ENCODE assay signal across 15 cellular contexts in the genomic region with DNA sequence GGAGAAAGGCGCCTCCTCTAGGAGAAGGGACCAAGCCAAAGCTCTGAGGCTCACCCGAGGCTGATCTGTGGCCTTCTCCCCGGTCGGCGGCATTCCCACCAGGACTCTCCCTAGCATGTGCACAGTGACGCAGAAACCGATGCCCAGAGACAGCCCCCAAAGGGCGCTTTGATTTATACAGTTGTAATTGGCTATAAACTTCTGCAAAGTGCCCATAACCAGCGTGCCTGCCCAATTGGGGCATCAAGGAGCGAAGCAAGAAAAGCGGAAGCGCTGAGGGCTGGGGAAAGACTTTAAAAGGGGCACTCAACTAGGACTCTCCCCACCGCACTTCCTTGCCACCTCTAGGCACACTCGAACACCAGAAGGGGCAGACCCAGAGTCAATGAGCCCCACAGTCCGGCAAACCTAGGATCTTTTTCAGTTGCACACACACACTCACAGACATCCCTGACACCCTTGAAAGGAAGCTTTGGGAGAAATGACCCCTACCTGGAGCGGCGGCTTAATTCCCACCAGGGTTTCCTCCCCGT. TPM values are rescaled to one million over a fixed set of nuclear protein-coding genes. Genes with fewer than 3 reads are reported as not detected.
DNase-seq lines count a peak whose midpoint lies in the region; ATAC-seq and TF ChIP-seq lines count a peak whose summit lies in the region.
"Had no signal": no experiment of that assay in that cellular context is flagged by ENCODE, and none has a peak within 500 bp of the region (broad histone marks: within the 10 kb centered on the region; RNA-seq: fewer than 3 reads in every experiment).

No MANE protein-coding gene starts in this region.

- H3K4me2 ChIP-seq in MM.1S (ENCODE audit: low read depth, low read length), result no peak overlapping the region

- H3K9me3 ChIP-seq in Peyer's patch (no peaks in the 10 kb centered on the region), stomach (no peaks in the 10 kb centered on the region), MM.1S (replicated peaks; ENCODE audit: insufficient read depth, low read length) (no peaks in the 10 kb centered on the region)
- H3K9me3 ChIP-seq: tibial artery had no signal

- H3K36me3 Mint-ChIP-seq in activated T-cell treated with anti-CD3 and anti-CD28 coated beads, Interleukin-2, amount 50 U/mL, for 24 hours (ENCODE audit: low read depth), result no peaks in the 10 kb centered on the region

- no peak overlapping the region for H2AFZ ChIP-seq in MM.1S (ENCODE audit: low read length)

- TF ChIP-seq EP300 in stomach (IDR thresholded peaks at IDR 0.05), result no peak

- H3K4me1 ChIP-seq in Peyer's patch (peaks cover 0 to 33% (median 5%) of the 10 kb centered on the region in 4 donors), stomach (peaks cover 23 to 52% (median 44%) of the 10 kb centered on the region in 4 donors), MM.1S (ENCODE audit: low read length) (no peaks in the 10 kb centered on the region)

- no peaks in the 10 kb centered on the region for H3F3A ChIP-seq in MM.1S (ENCODE audit: insufficient read depth, low read length)

- H3K27me3 Mint-ChIP-seq in activated T-cell treated with anti-CD3 and anti-CD28 coated beads, Interleukin-2, amount 50 U/mL, for 24 hours, result peaks cover 93% of the 10 kb centered on the region

- TF ChIP-seq POLR2A in Peyer's patch (IDR thresholded peaks at IDR 0.05), result no peak
- TF ChIP-seq POLR2A in stomach (IDR thresholded peaks at IDR 0.05), result no peak

- ATAC-seq in left colon, result peak; percentile 5
- ATAC-seq: sciatic nerve had no signal

- no peak overlapping the region for H3K4me3 Mint-ChIP-seq in activated T-cell treated with anti-CD3 and anti-CD28 coated beads, Interleukin-2, amount 50 U/mL, for 24 hours

- H3K27me3 ChIP-seq in Peyer's patch (peaks cover 0 to 9% of the 10 kb centered on the region in 2 donors), stomach (peaks cover 40 to 100% (median 88%) of the 10 kb centered on the region in 3 donors), MM.1S (replicated peaks; ENCODE audit: insufficient read depth, low read length) (peaks cover 18% of the 10 kb centered on the region)

- H3K27ac Mint-ChIP-seq in activated T-cell treated with anti-CD3 and anti-CD28 coated beads, Interleukin-2, amount 50 U/mL, for 24 hours, result peak overlapping the region; percentile 50

- H3K9me2 ChIP-seq in MM.1S (replicated peaks; ENCODE audit: insufficient read depth, low read length), result no peaks in the 10 kb centered on the region

- peaks cover 0 to 4% (median 0%) of the 10 kb centered on the region in 3 donors for H3K36me3 ChIP-seq in Peyer's patch
- H3K36me3 ChIP-seq in stomach, result no peaks in the 10 kb centered on the region
- H3K36me3 ChIP-seq in MM.1S (replicated peaks; ENCODE audit: insufficient read depth, low read length), result no peaks in the 10 kb centered on the region
- H3K36me3 ChIP-seq: tibial artery had no signal

- no peaks in the 10 kb centered on the region for H3K79me2 ChIP-seq in MM.1S (ENCODE audit: low read length)

- H3K9me3 Mint-ChIP-seq in activated T-cell treated with anti-CD3 and anti-CD28 coated beads, Interleukin-2, amount 50 U/mL, for 24 hours, result no peaks in the 10 kb centered on the region

- H3K4me1 Mint-ChIP-seq in activated T-cell treated with anti-CD3 and anti-CD28 coated beads, Interleukin-2, amount 50 U/mL, for 24 hours (ENCODE audit: low read depth), result peaks cover 26% of the 10 kb centered on the region

- no peaks in the 10 kb centered on the region for H4K20me1 ChIP-seq in MM.1S (ENCODE audit: insufficient read depth, low read length)

- TF ChIP-seq CTCF in Peyer's patch (IDR thresholded peaks at IDR 0.05) (no peak), stomach (IDR thresholded peaks at IDR 0.05) (no peak), MM.1S (IDR thresholded peaks at IDR 0.05; ENCODE audit: low read length) (no peak)

- DNase-seq in activated T-cell treated with anti-CD3 and anti-CD28 coated beads, Interleukin-2, amount 50 U/mL, for 24 hours, result no peak
- no peak for DNase-seq in activated T-cell treated with anti-CD3 and anti-CD28 coated beads for 4 hours
- no peak for DNase-seq in Peyer's patch
- peak in 1 of 2 donors; percentile 42 for DNase-seq in left colon
- peak; percentile 23 for DNase-seq in stomach
- no peak for DNase-seq in MM.1S
- no peak for DNase-seq in SIG-M5 treated with dmso at 0.1 percent for 504 hours (lab: John Stamatoyannopoulos, UW; ENCODE audit: unreplicated experiment)
- no peak for DNase-seq in SIG-M5 (lab: John Stamatoyannopoulos, UW)
- DNase-seq: hypothalamus, mammary epithelial cell, NCI-H1436 treated with DMSO at 0.1 percent for 48 hours, NCI-H82, tibial artery had no signal

- peak overlapping the region in 3 of 4 donors; percentile 53 to 80 (median 77) for H3K4me3 ChIP-seq in Peyer's patch
- peak overlapping the region in 1 of 4 donors; percentile 28 for H3K4me3 ChIP-seq in stomach
- no peak overlapping the region for H3K4me3 ChIP-seq in MM.1S (ENCODE audit: low read length)

- H3K9ac ChIP-seq in MM.1S (ENCODE audit: low read length), result no peak overlapping the region

- H3K27ac ChIP-seq in Peyer's patch (peak overlapping the region in 3 of 4 donors; percentile 84 to 98 (median 92)), stomach (no peak overlapping the region), MM.1S (ENCODE audit: low read length) (no peak overlapping the region)
- H3K27ac ChIP-seq: tibial artery had no signal

- intact Hi-C loops in left colon (cut with DNase I, micrococcal nuclease), result no loop called here
- intact Hi-C loops in stomach (cut with DNase I; ENCODE audit: low total_unique reads), result no loop called here

- WGBS in stomach, 5 donors, result 7 to 17% (median 10%) methylated on average over 16 to 18 of the region's 18 CpGs

RNA-seq across cellular contexts. Expression of gene CDX2, which starts 1.8 kb away (rescaled TPM):
- total RNA-seq in Peyer's patch (100 to 1,000 TPM in 3 of 4 donors, 10 to 100 TPM in 1; 33.0 to 182 (median 136) TPM), left colon (100 to 1,000 TPM; 266 to 293 TPM), stomach (100 to 1,000 TPM in 1 of 5 donors, 1 to 10 TPM in 1, not detected in 3; 2.4 to 106 TPM)
- polyA plus RNA-seq in stomach, result under 1 TPM in 2 of 3 donors, not detected in 1; 0.03 to 0.12 TPM
- total RNA-seq: mammary epithelial cell, sciatic nerve had no signal
- polyA plus RNA-seq: mammary epithelial cell had no signal

RNA-seq across cellular contexts. Expression of gene URAD, which starts 21.2 kb away (rescaled TPM):
- total RNA-seq in Peyer's patch (100 to 1,000 TPM in 2 of 4 donors, 10 to 100 TPM in 2; 38.0 to 144 (median 99.0) TPM), left colon (10 to 100 TPM; 44.8 to 46.4 TPM), stomach (100 to 1,000 TPM in 1 of 5 donors, 1 to 10 TPM in 1, not detected in 3; 1.1 to 165 TPM)
- under 1 TPM in 1 of 3 donors, not detected in 2; 0.13 TPM for polyA plus RNA-seq in stomach
- total RNA-seq: HT-29, mammary epithelial cell, sciatic nerve had no signal
- polyA plus RNA-seq: mammary epithelial cell had no signal

RNA-seq across cellular contexts. Expression of gene PDX1, which starts 47.5 kb away (rescaled TPM):
- not detected for total RNA-seq in Peyer's patch
- total RNA-seq in left colon, result under 1 TPM; 0.67 to 0.76 TPM
- under 1 TPM in 2 of 5 donors, not detected in 3; 0.29 to 0.92 TPM for total RNA-seq in stomach
- 1 to 10 TPM in 2 of 3 donors, under 1 TPM in 1; 0.13 to 1.8 (median 1.2) TPM for polyA plus RNA-seq in stomach
- total RNA-seq: mammary epithelial cell, sciatic nerve had no signal
- polyA plus RNA-seq: mammary epithelial cell had no signal

Comparison
In these comparisons a context has a peak if more than half of its experiments do, and no peak if none do; other contexts are left out.
1. H3K27ac ChIP-seq: peak in Peyer's patch (3 of 4); none in stomach (0 of 5) and MM.1S (single experiment).